2 cellular contexts compared by ENCODE assay signal in the genomic region with DNA sequence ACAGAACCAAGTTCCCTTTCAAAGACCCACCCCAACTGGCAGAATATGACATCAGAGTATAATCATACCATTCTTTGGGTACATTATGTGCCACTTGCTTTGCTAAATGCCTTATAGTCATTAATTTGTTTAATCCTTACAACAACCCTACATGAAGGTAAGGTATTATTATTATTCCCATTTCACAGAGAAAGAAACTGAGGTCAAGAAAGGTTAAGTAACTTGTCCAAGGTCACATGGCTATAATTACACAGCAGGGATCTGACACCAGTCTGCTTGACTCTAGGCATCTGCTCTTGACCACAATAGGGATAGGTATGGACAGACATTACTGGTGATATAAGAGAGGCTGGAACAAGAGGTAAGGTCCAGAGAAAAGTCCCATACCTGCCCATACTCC.
TF ChIP-seq lines count a peak whose summit lies in the region.

No MANE protein-coding gene starts in this region.

TF ChIP-seq in IMR-90, 13 proteins besides CTCF, POLR2A, EP300 and RAD21:
- TF ChIP-seq RFX5 (IDR thresholded peaks at IDR 0.05; ENCODE audit: low read depth, low read length) (no peak), MAFK (IDR thresholded peaks at IDR 0.05; ENCODE audit: low read depth, low read length) (no peak), MAZ (IDR thresholded peaks at IDR 0.05; ENCODE audit: borderline replicate concordance, low read depth, low read length) (no peak), FOS (IDR thresholded peaks at IDR 0.05; ENCODE audit: low read depth, low read length) (no peak), ELK1 (IDR thresholded peaks at IDR 0.05; ENCODE audit: borderline replicate concordance, low read depth, low read length) (no peak), SMC3 (IDR thresholded peaks at IDR 0.05; ENCODE audit: low read depth, low read length) (no peak), CEBPB (IDR thresholded peaks at IDR 0.05; ENCODE audit: low read depth, low read length) (no peak), RCOR1 (IDR thresholded peaks at IDR 0.05; ENCODE audit: insufficient replicate concordance, low read length) (no peak), BHLHE40 (IDR thresholded peaks at IDR 0.05; ENCODE audit: low read depth, low read length) (no peak), NFE2L2 (IDR thresholded peaks at IDR 0.05; ENCODE audit: low read depth, low read length) (no peak), MXI1 (IDR thresholded peaks at IDR 0.05; ENCODE audit: borderline replicate concordance, low read depth, low read length) (no peak), USF2 (IDR thresholded peaks at IDR 0.05; ENCODE audit: low read depth, low read length) (no peak), CHD1 (IDR thresholded peaks at IDR 0.05; ENCODE audit: low read depth, low read length) (no peak)

TF ChIP-seq in GM12878, 131 proteins besides CTCF, POLR2A, EP300 and RAD21:
- no peak for TF ChIP-seq HDAC2 (IDR thresholded peaks at IDR 0.05)
- TF ChIP-seq RELA (IDR thresholded peaks at IDR 0.05; ENCODE audit: borderline replicate concordance, partially characterized antibody) = no peak
- TF ChIP-seq JUNB (IDR thresholded peaks at IDR 0.05) = no peak
- no peak for TF ChIP-seq PAX5 (IDR thresholded peaks at IDR 0.05; ENCODE audit: borderline replicate concordance, low read depth, low read length)
- no peak for TF ChIP-seq TARDBP (IDR thresholded peaks at IDR 0.05; ENCODE audit: borderline replicate concordance)
- no peak for TF ChIP-seq REST (IDR thresholded peaks at IDR 0.05; ENCODE audit: low read depth, low read length)
- no peak for TF ChIP-seq IKZF1 (conservative IDR thresholded peaks at IDR 0.05)
- TF ChIP-seq MYC (IDR thresholded peaks at IDR 0.05; ENCODE audit: insufficient read depth, insufficient read length, insufficient replicate concordance, low read length, severe bottlenecking) = no peak
- no peak for TF ChIP-seq NR2C2 (IDR thresholded peaks at IDR 0.05; ENCODE audit: borderline replicate concordance, control insufficient read depth, insufficient read length, low read depth)
- TF ChIP-seq, protein P1, sequence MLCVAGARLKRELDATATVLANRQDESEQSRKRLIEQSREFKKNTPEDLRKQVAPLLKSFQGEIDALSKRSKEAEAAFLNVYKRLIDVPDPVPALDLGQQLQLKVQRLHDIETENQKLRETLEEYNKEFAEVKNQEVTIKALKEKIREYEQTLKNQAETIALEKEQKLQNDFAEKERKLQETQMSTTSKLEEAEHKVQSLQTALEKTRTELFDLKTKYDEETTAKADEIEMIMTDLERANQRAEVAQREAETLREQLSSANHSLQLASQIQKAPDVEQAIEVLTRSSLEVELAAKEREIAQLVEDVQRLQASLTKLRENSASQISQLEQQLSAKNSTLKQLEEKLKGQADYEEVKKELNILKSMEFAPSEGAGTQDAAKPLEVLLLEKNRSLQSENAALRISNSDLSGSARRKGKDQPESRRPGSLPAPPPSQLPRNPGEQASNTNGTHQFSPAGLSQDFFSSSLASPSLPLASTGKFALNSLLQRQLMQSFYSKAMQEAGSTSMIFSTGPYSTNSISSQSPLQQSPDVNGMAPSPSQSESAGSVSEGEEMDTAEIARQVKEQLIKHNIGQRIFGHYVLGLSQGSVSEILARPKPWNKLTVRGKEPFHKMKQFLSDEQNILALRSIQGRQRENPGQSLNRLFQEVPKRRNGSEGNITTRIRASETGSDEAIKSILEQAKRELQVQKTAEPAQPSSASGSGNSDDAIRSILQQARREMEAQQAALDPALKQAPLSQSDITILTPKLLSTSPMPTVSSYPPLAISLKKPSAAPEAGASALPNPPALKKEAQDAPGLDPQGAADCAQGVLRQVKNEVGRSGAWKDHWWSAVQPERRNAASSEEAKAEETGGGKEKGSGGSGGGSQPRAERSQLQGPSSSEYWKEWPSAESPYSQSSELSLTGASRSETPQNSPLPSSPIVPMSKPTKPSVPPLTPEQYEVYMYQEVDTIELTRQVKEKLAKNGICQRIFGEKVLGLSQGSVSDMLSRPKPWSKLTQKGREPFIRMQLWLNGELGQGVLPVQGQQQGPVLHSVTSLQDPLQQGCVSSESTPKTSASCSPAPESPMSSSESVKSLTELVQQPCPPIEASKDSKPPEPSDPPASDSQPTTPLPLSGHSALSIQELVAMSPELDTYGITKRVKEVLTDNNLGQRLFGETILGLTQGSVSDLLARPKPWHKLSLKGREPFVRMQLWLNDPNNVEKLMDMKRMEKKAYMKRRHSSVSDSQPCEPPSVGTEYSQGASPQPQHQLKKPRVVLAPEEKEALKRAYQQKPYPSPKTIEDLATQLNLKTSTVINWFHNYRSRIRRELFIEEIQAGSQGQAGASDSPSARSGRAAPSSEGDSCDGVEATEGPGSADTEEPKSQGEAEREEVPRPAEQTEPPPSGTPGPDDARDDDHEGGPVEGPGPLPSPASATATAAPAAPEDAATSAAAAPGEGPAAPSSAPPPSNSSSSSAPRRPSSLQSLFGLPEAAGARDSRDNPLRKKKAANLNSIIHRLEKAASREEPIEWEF (IDR thresholded peaks at IDR 0.05; ENCODE audit: insufficient replicate concordance, low read depth, low read length) = no peak
- TF ChIP-seq SREBF2 (IDR thresholded peaks at IDR 0.05; ENCODE audit: low read length) = no peak
- no peak for TF ChIP-seq YBX1 (IDR thresholded peaks at IDR 0.05)
- no peak for TF ChIP-seq CEBPB (IDR thresholded peaks at IDR 0.05; ENCODE audit: borderline replicate concordance in 1 of 2, low read depth in 2 of 2, low read length in 2 of 2)
TF ChIP-seq in GM12878: peak in this region for 0.
